In genomic region chr5:116130471-116130870, GRCh38 we compare ENCODE assay signal across 16 cellular contexts. TPM values are rescaled to one million over a fixed set of nuclear protein-coding genes. Genes with fewer than 3 reads are reported as not detected.
DNase-seq lines count a peak whose midpoint lies in the region; ATAC-seq and TF ChIP-seq lines count a peak whose summit lies in the region.
"Had no signal": no experiment of that assay in that cellular context is flagged by ENCODE, and none has a peak within 500 bp of the region (broad histone marks: within the 10 kb centered on the region; RNA-seq: fewer than 3 reads in every experiment).

No MANE protein-coding gene starts in this region.

- intact Hi-C loops in A673 (cut with micrococcal nuclease; ENCODE audit: unreplicated experiment) = no loop called here

- no TSS peak for BruUV-seq in A673 (replicated peaks; lab: Mats Ljungman, UMichigan)

- no peak overlapping the region for H3K9ac ChIP-seq in HUES48 (ENCODE audit: low read depth, low read length)

- H3K27me3 ChIP-seq in HUES48 (ENCODE audit: control insufficient read depth, insufficient read depth, low read length) (no peaks in the 10 kb centered on the region), foreskin keratinocyte (no peaks in the 10 kb centered on the region), A673 (replicated peaks; ENCODE audit: insufficient read depth, low read depth, low read length, poor library complexity) (no peaks in the 10 kb centered on the region)
- H3K27me3 ChIP-seq: sigmoid colon had no signal

- DNase-seq in AG08395 (ENCODE audit: low spot score) (peak; percentile 4), astrocyte of the hippocampus (ENCODE audit: low read depth, low spot score) (peak; percentile 56), foreskin keratinocyte (peak in 1 of 2 donors; percentile 63), activated gamma-delta T cell (lab: John Stamatoyannopoulos, UW) (no peak), medulla oblongata (ENCODE audit: extremely low spot score) (no peak), A673 (ENCODE audit: low spot score) (no peak)
- DNase-seq: activated CD8-positive, alpha-beta memory T cell treated with anti-CD3 and anti-CD28 coated beads, Interleukin-2, amount 50 U/mL, for 4 hours; NCI-H187 treated with DMSO at 0.1 percent for 48 hours; NCI-H510A treated with DMSO at 0.1 percent for 48 hours; sigmoid colon; stimulated activated CD4-positive, alpha-beta T cell treated with anti-CD3 and anti-CD28 coated beads, Interleukin-4, amount 100 ng/mL, for 1 hour had no signal

- no peaks in the 10 kb centered on the region for H3K36me3 ChIP-seq in HUES48 (ENCODE audit: control insufficient read depth, insufficient read depth, low read length)
- no peaks in the 10 kb centered on the region for H3K36me3 ChIP-seq in A673 (ENCODE audit: insufficient read depth, low read length, poor library complexity, severe bottlenecking)
- H3K36me3 ChIP-seq: sigmoid colon had no signal

- H3K9me3 ChIP-seq in HUES48 (ENCODE audit: control insufficient read depth, insufficient read depth, low read length) = no peaks in the 10 kb centered on the region
- no peaks in the 10 kb centered on the region for H3K9me3 ChIP-seq in A673 (ENCODE audit: low read depth, low read length, poor library complexity, severe bottlenecking)
- H3K9me3 ChIP-seq: sigmoid colon had no signal

- ATAC-seq in foreskin keratinocyte (peak; percentile 84), HG02852 (IDR thresholded peaks at IDR 0.05; ENCODE audit: unreplicated experiment) (no peak)
- ATAC-seq: GM12878, HepG2, left lobe of liver had no signal

- no peaks in the 10 kb centered on the region for H3K4me1 ChIP-seq in HUES48 (ENCODE audit: control insufficient read depth, insufficient read depth, low read length)
- H3K4me1 ChIP-seq in foreskin keratinocyte = peaks cover 11% of the 10 kb centered on the region
- no peaks in the 10 kb centered on the region for H3K4me1 ChIP-seq in A673 (ENCODE audit: insufficient read depth, low read length, poor library complexity, severe bottlenecking)
- H3K4me1 ChIP-seq: sigmoid colon had no signal

- TF ChIP-seq CTCF in foreskin keratinocyte (conservative IDR thresholded peaks at IDR 0.05) (no peak), A673 (conservative IDR thresholded peaks at IDR 0.05; ENCODE audit: low read depth, low read length) (no peak)

- H3K27ac ChIP-seq in HUES48 (ENCODE audit: low read depth, low read length) (peak overlapping the region; percentile 6), foreskin keratinocyte (no peak overlapping the region), A673 (ENCODE audit: low read depth, low read length, poor library complexity, severe bottlenecking) (no peak overlapping the region)
- H3K27ac ChIP-seq: sigmoid colon had no signal

- CTCF ChIA-PET in A673 (lab: Charles Lee) = no interaction called here

- POLR2A ChIA-PET in A673 (lab: Charles Lee; ENCODE audit: low non-redundant PET) = no interaction called here

- H3K4me3 ChIP-seq in HUES48 (ENCODE audit: low read depth, low read length) (no peak overlapping the region), A673 (ENCODE audit: low read depth, low read length, poor library complexity, severe bottlenecking) (no peak overlapping the region)
- H3K4me3 ChIP-seq: GM12878, sigmoid colon had no signal

RNA-seq across cellular contexts. Expression of gene COMMD10, which starts 45.6 kb away (rescaled TPM):
- total RNA-seq in foreskin keratinocyte = 20.3 and 21.6 TPM in 2 replicates
- polyA plus RNA-seq in foreskin keratinocyte = 16.5 and 19.0 TPM in 2 replicates
- total RNA-seq in A673 (2021) = 35.4 and 36.5 TPM in 2 replicates

Comparison
In these comparisons a context has a peak if more than half of its experiments do, and no peak if none do; other contexts are left out.
1. DNase-seq: peak in AG08395 (single experiment) and astrocyte of the hippocampus (single experiment); none in activated gamma-delta T cell (single experiment), medulla oblongata (single experiment) and A673 (single experiment).